In genomic region chr9:109329274-109330258, GRCh38 we compare ENCODE assay signal across 1 cellular context.
TF ChIP-seq lines count a peak whose summit lies in the region.

No MANE protein-coding gene starts in this region.

TF ChIP-seq in H1, 55 proteins besides CTCF, POLR2A, EP300 and RAD21 (continued from another document):
- TF ChIP-seq RBBP5 (IDR thresholded peaks at IDR 0.05; ENCODE audit: borderline replicate concordance, low read depth, low read length): no peak
